In the genomic region with DNA sequence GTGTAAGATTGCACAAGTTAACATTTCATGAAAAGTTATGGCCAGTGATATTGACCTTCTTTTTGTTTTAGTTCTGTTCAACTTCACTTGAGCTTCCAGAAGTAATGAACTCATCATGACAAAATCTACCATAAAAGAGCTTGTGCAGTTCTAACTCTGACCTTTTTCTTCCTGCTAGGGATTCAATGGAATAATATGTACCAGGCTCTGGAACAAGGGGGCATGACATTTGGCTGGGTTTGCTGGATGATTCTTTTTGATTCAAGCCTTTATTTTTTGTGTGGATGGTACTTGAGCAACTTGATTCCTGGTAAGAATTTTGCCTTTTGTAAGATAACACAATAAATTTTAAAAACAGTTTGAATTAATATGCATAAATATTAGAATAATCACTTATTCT, we compare ENCODE assay signal across 34 cellular contexts.
"Had no signal": no experiment of that assay in that cellular context is flagged by ENCODE, and none has a peak within 500 bp of the region (broad histone marks: within the 10 kb centered on the region; RNA-seq: fewer than 3 reads in every experiment).

No MANE protein-coding gene starts in this region.

- H3K36me3 ChIP-seq: ascending aorta, breast epithelium, MG63, Peyer's patch, WERI-Rb-1 had no signal

- H3K27me3 ChIP-seq: ascending aorta, body of pancreas, breast epithelium, MG63, Peyer's patch had no signal

- DNase-seq: activated CD4-positive, alpha-beta memory T cell treated with anti-CD3 and anti-CD28 coated beads, Interleukin-2, amount 10 ng/mL, durations not matched to agents 7 days and 5 days; activated CD4-positive, alpha-beta T cell treated with anti-CD3 and anti-CD28 coated beads for 1 hour; activated CD4-positive, alpha-beta T cell treated with anti-CD3 and anti-CD28 coated beads for 48 hours; activated CD4-positive, CD25-positive, alpha-beta regulatory T cell; activated CD8-positive, alpha-beta memory T cell treated with anti-CD3 and anti-CD28 coated beads for 24 hours; activated CD8-positive, alpha-beta memory T cell treated with anti-CD3 and anti-CD28 coated beads, Interleukin-2, amount 10 ng/mL, durations not matched to agents 7 days and 5 days; activated CD8-positive, alpha-beta memory T cell treated with anti-CD3 and anti-CD28 coated beads, Interleukin-2, amount 50 U/mL, for 48 hours; activated effector memory CD4-positive, alpha-beta T cell treated with anti-CD3 and anti-CD28 coated beads, Interleukin-2, amount 50 U/mL, for 16 hours; activated naive CD4-positive, alpha-beta T cell; activated naive CD4-positive, alpha-beta T cell treated with anti-CD3 and anti-CD28 coated beads, Interleukin-2, amount 50 U/mL, for 16 hours; activated naive CD8-positive, alpha-beta T cell treated with anti-CD3 and anti-CD28 coated beads for 36 hours; activated T-cell treated with anti-CD3 and anti-CD28 coated beads, Interleukin-2, amount 50 U/mL, for 1 hour; activated T-cell treated with anti-CD3 and anti-CD28 coated beads, Interleukin-2, amount 50 U/mL, for 72 hours; amygdala; body of pancreas; Karpas-422; KBM-7; MG63; NCI-H1048; NCI-H1105 treated with DMSO at 0.1 percent for 48 hours; NCI-H1436; NCI-H1694; NCI-H2029; NCI-H345; NCI-H524 treated with DMSO at 0.1 percent for 48 hours; Peyer's patch; RPMI8226; SW 1271; T-helper 1 cell; T1000; WERI-Rb-1 had no signal

- H3K4me1 ChIP-seq: ascending aorta, body of pancreas, breast epithelium, Peyer's patch had no signal

- H3K27ac ChIP-seq: ascending aorta, body of pancreas, breast epithelium, Peyer's patch, WERI-Rb-1 had no signal

- H3K4me3 ChIP-seq: ascending aorta, body of pancreas, breast epithelium, MG63, Peyer's patch had no signal

- H3K9me3 ChIP-seq: ascending aorta, body of pancreas, MG63, Peyer's patch had no signal

- ATAC-seq: activated CD8-positive, alpha-beta memory T cell treated with anti-CD3 and anti-CD28 coated beads, Interleukin-2, amount 10 ng/mL, durations not matched to agents 7 days and 5 days; activated T-cell treated with anti-CD3 and anti-CD28 coated beads, Interleukin-2, amount 50 U/mL, for 72 hours; activated T-helper 17 cell treated with anti-CD3 and anti-CD28 coated beads, Interleukin-2, amount 50 U/mL, for 72 hours; body of pancreas had no signal
